8 cellular contexts compared by ENCODE assay signal in the genomic region with DNA sequence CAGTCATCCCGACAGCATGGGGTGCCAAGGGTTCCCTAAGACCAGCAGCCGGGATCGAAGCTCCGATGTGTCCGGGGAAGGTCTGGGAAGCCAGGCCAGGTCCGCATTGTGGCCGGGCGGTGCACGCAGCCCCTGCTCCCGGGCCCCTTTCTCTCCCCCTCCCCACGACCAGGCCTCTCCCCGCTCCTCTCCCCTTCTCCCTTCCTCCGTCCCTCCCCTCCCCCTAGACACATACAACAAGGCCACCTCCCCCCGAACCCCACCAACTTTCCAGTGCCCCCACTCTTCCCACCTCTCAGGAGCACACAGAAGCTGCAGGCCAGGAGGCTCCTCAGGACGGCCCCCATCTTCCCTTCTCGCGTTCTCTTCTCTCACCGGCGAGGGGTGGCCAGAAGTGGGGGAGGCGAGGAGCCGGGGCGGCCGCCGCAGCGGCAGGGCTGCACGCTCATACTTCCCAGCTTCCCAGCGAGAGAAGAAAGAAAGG. TPM values are rescaled to one million over a fixed set of nuclear protein-coding genes. Genes with fewer than 3 reads are reported as not detected.
DNase-seq lines count a peak whose midpoint lies in the region; ATAC-seq and TF ChIP-seq lines count a peak whose summit lies in the region.

No MANE protein-coding gene starts in this region.

- H3K36me3 Mint-ChIP-seq in activated T-cell treated with anti-CD3 and anti-CD28 coated beads, Interleukin-2, amount 50 U/mL, for 4 hours (ENCODE audit: insufficient read depth): no peaks in the 10 kb centered on the region
- no peaks in the 10 kb centered on the region for H3K36me3 Mint-ChIP-seq in T-helper 17 cell (ENCODE audit: low read depth)

- H3K27ac Mint-ChIP-seq in T-helper 17 cell: peak overlapping the region; percentile 27

- H3K4me3 ChIP-seq in foreskin fibroblast (ENCODE audit: low read depth in 1 of 2, low read length in 2 of 2) (peak overlapping the region; percentile 86 to 93), ovary (peak overlapping the region; percentile 68)

- TF ChIP-seq EP300 in ovary (IDR thresholded peaks at IDR 0.05): no peak

- no peaks in the 10 kb centered on the region for H3K9me3 Mint-ChIP-seq in activated T-cell treated with anti-CD3 and anti-CD28 coated beads, Interleukin-2, amount 50 U/mL, for 4 hours

- TF ChIP-seq POLR2A in ovary (IDR thresholded peaks at IDR 0.05): no peak

- no peak for ATAC-seq in activated T-cell treated with anti-CD3 and anti-CD28 coated beads, Interleukin-2, amount 50 U/mL, for 4 hours
- ATAC-seq in T-helper 17 cell: no peak
- ATAC-seq in HG02571 (IDR thresholded peaks at IDR 0.05; ENCODE audit: unreplicated experiment): no peak

- peak overlapping the region; percentile 100 for H3K27ac ChIP-seq in ovary

- H3K36me3 ChIP-seq in ovary: no peaks in the 10 kb centered on the region

- TF ChIP-seq CTCF in foreskin fibroblast (IDR thresholded peaks at IDR 0.05; ENCODE audit: low read depth, low read length) (no peak), ovary (IDR thresholded peaks at IDR 0.05) (no peak)

- H3K4me3 Mint-ChIP-seq in activated T-cell treated with anti-CD3 and anti-CD28 coated beads, Interleukin-2, amount 50 U/mL, for 4 hours: peak overlapping the region; percentile 86
- H3K4me3 Mint-ChIP-seq in T-helper 17 cell: peak overlapping the region; percentile 92

- H3K27me3 ChIP-seq in ovary: no peaks in the 10 kb centered on the region

- H3K4me1 ChIP-seq in ovary (ENCODE audit: insufficient read depth): peaks cover 7% of the 10 kb centered on the region

- 1% methylated on average over 26 to 27 of the region's 27 CpGs for WGBS in ovary, 3 donors

- peaks cover 31% of the 10 kb centered on the region for H3K27me3 Mint-ChIP-seq in activated T-cell treated with anti-CD3 and anti-CD28 coated beads, Interleukin-2, amount 50 U/mL, for 4 hours (ENCODE audit: low read depth)
- peaks cover 13% of the 10 kb centered on the region for H3K27me3 Mint-ChIP-seq in T-helper 17 cell

- intact Hi-C loops in ovary (cut with DNase I): loop anchor here in 1 of 4 donors (5.0 kb wide), 1 partner anchor 51 kb away; no protein-coding TSS in a partner anchor

- peaks cover 17% of the 10 kb centered on the region for H3K4me1 Mint-ChIP-seq in activated T-cell treated with anti-CD3 and anti-CD28 coated beads, Interleukin-2, amount 50 U/mL, for 4 hours (ENCODE audit: low read depth)
- peaks cover 20% of the 10 kb centered on the region for H3K4me1 Mint-ChIP-seq in T-helper 17 cell

- H3K9me3 ChIP-seq in T-helper 17 cell (ENCODE audit: control insufficient read depth, low read length, poor library complexity, severe bottlenecking): no peaks in the 10 kb centered on the region
- no peaks in the 10 kb centered on the region for H3K9me3 ChIP-seq in ovary

- DNase-seq in activated T-cell treated with anti-CD3 and anti-CD28 coated beads, Interleukin-2, amount 50 U/mL, for 4 hours: no peak
- DNase-seq in activated T-cell treated with anti-CD3 and anti-CD28 coated beads, Interleukin-2, amount 50 U/mL, for 1 hour: no peak
- DNase-seq in T-helper 17 cell (no peak), foreskin fibroblast (no peak), ovary (peak in 2 of 5 donors; percentile 58 to 62), NCI-H128 (lab: John Stamatoyannopoulos, UW; ENCODE audit: unreplicated experiment) (no peak), SHP77 treated with DMSO at 0.1 percent for 48 hours (lab: John Stamatoyannopoulos, UW) (no peak)

RNA-seq across cellular contexts. Expression of a gene that starts 0.4 kb away (rescaled TPM):
- total RNA-seq in activated T-cell treated with anti-CD3 and anti-CD28 coated beads, Interleukin-2, amount 50 U/mL, for 4 hours: 1 to 10 TPM; 4.8 to 8.0 (median 7.9) TPM
- total RNA-seq in T-helper 17 cell (1 to 10 TPM; 1.8 to 2.0 TPM), ovary (10 to 100 TPM; 25.4 to 46.5 (median 44.7) TPM)
- 10 to 100 TPM; 11.9 to 18.0 TPM for polyA plus RNA-seq in ovary
